ENCODE assay signal across 1 cellular context in genomic region chr14:24113379-24113800, GRCh38.
TF ChIP-seq lines count a peak whose summit lies in the region.

No MANE protein-coding gene starts in this region.

TF ChIP-seq in H1, 55 proteins besides CTCF, POLR2A, EP300 and RAD21:
- no peak for TF ChIP-seq ATF3 (IDR thresholded peaks at IDR 0.05; ENCODE audit: insufficient read depth, low read depth, low read length)
- no peak for TF ChIP-seq SUZ12 (IDR thresholded peaks at IDR 0.05; ENCODE audit: low read length)
- TF ChIP-seq NANOG (IDR thresholded peaks at IDR 0.05; ENCODE audit: insufficient read depth, low read depth, low read length, poor library complexity, severe bottlenecking) = no peak
- TF ChIP-seq CBX8 (IDR thresholded peaks at IDR 0.05; ENCODE audit: borderline replicate concordance, low read depth, low read length) = no peak
- no peak for TF ChIP-seq SP1 (IDR thresholded peaks at IDR 0.05; ENCODE audit: low read depth, low read length)
- TF ChIP-seq USF2 (IDR thresholded peaks at IDR 0.05; ENCODE audit: low read length) = no peak
- TF ChIP-seq BACH1 (IDR thresholded peaks at IDR 0.05; ENCODE audit: low read length) = no peak
- no peak for TF ChIP-seq GABPA (IDR thresholded peaks at IDR 0.05; ENCODE audit: borderline replicate concordance, insufficient read depth, low read length)
- no peak for TF ChIP-seq CHD1 (IDR thresholded peaks at IDR 0.05; ENCODE audit: low read depth, low read length)
